ENCODE assay signal across 19 cellular contexts in genomic region chr19:29040951-29041350, GRCh38.
DNase-seq lines count a peak whose midpoint lies in the region; ATAC-seq lines count a peak whose summit lies in the region.
"Had no signal": no experiment of that assay in that cellular context is flagged by ENCODE, and none has a peak within 500 bp of the region (broad histone marks: within the 10 kb centered on the region; RNA-seq: fewer than 3 reads in every experiment).

No MANE protein-coding gene starts in this region.

- H3K27me3 Mint-ChIP-seq in activated naive CD4-positive, alpha-beta T cell treated with anti-CD3 and anti-CD28 coated beads, Interleukin-2, amount 10 ng/mL, durations not matched to agents 7 days and 5 days, result no peaks in the 10 kb centered on the region
- H3K27me3 Mint-ChIP-seq in stimulated activated memory B cell treated with anti-CD40 and anti-IgM and Interleukin-4, amounts not matched to agents 10 μg/mL and 1 μg/mL and 100 μg/mL, for 72 hours, result no peaks in the 10 kb centered on the region
- H3K27me3 Mint-ChIP-seq: B cell, memory B cell had no signal

- peaks cover 3% of the 10 kb centered on the region for H3K9me3 Mint-ChIP-seq in activated naive CD4-positive, alpha-beta T cell treated with anti-CD3 and anti-CD28 coated beads, Interleukin-2, amount 10 ng/mL, durations not matched to agents 7 days and 5 days
- H3K9me3 Mint-ChIP-seq in stimulated activated memory B cell treated with anti-CD40 and anti-IgM and Interleukin-4, amounts not matched to agents 10 μg/mL and 1 μg/mL and 100 μg/mL, for 72 hours, result peaks cover 16% of the 10 kb centered on the region

- no peaks in the 10 kb centered on the region for H3K4me1 Mint-ChIP-seq in activated naive CD4-positive, alpha-beta T cell treated with anti-CD3 and anti-CD28 coated beads, Interleukin-2, amount 10 ng/mL, durations not matched to agents 7 days and 5 days
- no peaks in the 10 kb centered on the region for H3K4me1 Mint-ChIP-seq in stimulated activated memory B cell treated with anti-CD40 and anti-IgM and Interleukin-4, amounts not matched to agents 10 μg/mL and 1 μg/mL and 100 μg/mL, for 72 hours
- H3K4me1 Mint-ChIP-seq: B cell, memory B cell had no signal

- H3K36me3 Mint-ChIP-seq in activated naive CD4-positive, alpha-beta T cell treated with anti-CD3 and anti-CD28 coated beads, Interleukin-2, amount 10 ng/mL, durations not matched to agents 7 days and 5 days, result no peaks in the 10 kb centered on the region
- no peaks in the 10 kb centered on the region for H3K36me3 Mint-ChIP-seq in stimulated activated memory B cell treated with anti-CD40 and anti-IgM and Interleukin-4, amounts not matched to agents 10 μg/mL and 1 μg/mL and 100 μg/mL, for 72 hours
- H3K36me3 Mint-ChIP-seq: activated naive CD4-positive, alpha-beta T cell treated with anti-CD3 and anti-CD28 coated beads, Interleukin-2, amount 50 U/mL, for 72 hours; memory B cell had no signal

- no peak for ATAC-seq in left colon
- ATAC-seq in stimulated activated memory B cell treated with anti-CD40 and anti-IgM and Interleukin-4, amounts not matched to agents 10 μg/mL and 1 μg/mL and 100 μg/mL, for 72 hours, result no peak
- ATAC-seq: activated CD8-positive, alpha-beta T cell treated with anti-CD3 and anti-CD28 coated beads, Interleukin-2, amount 10 ng/mL, durations not matched to agents 7 days and 5 days; activated naive CD4-positive, alpha-beta T cell treated with anti-CD3 and anti-CD28 coated beads, Interleukin-2, amount 50 U/mL, for 72 hours; heart left ventricle; stimulated activated naive CD8-positive, alpha-beta T cell treated with anti-CD3 and anti-CD28 coated beads, Interleukin-15, Interleukin-2, amounts not matched to agents 100 U/mL and 50 U/mL, for 24 hours had no signal

- no peak overlapping the region for H3K27ac Mint-ChIP-seq in activated naive CD4-positive, alpha-beta T cell treated with anti-CD3 and anti-CD28 coated beads, Interleukin-2, amount 10 ng/mL, durations not matched to agents 7 days and 5 days
- no peak overlapping the region for H3K27ac Mint-ChIP-seq in stimulated activated memory B cell treated with anti-CD40 and anti-IgM and Interleukin-4, amounts not matched to agents 10 μg/mL and 1 μg/mL and 100 μg/mL, for 72 hours
- H3K27ac Mint-ChIP-seq: activated CD8-positive, alpha-beta T cell treated with anti-CD3 and anti-CD28 coated beads, Interleukin-2, amount 10 ng/mL, durations not matched to agents 7 days and 5 days; activated naive CD4-positive, alpha-beta T cell treated with anti-CD3 and anti-CD28 coated beads, Interleukin-2, amount 50 U/mL, for 72 hours; B cell; memory B cell; T-helper 2 cell treated with Interferon-gamma antibody and Interleukin-4, amounts not matched to agents 5 μg/mL and 100 μg/mL, for 36 hours had no signal

- H3K4me3 Mint-ChIP-seq in activated naive CD4-positive, alpha-beta T cell treated with anti-CD3 and anti-CD28 coated beads, Interleukin-2, amount 10 ng/mL, durations not matched to agents 7 days and 5 days, result no peak overlapping the region
- no peak overlapping the region for H3K4me3 Mint-ChIP-seq in stimulated activated memory B cell treated with anti-CD40 and anti-IgM and Interleukin-4, amounts not matched to agents 10 μg/mL and 1 μg/mL and 100 μg/mL, for 72 hours
- H3K4me3 Mint-ChIP-seq: activated CD8-positive, alpha-beta T cell treated with anti-CD3 and anti-CD28 coated beads, Interleukin-2, amount 10 ng/mL, durations not matched to agents 7 days and 5 days; B cell; memory B cell; T-helper 2 cell treated with Interferon-gamma antibody and Interleukin-4, amounts not matched to agents 5 μg/mL and 100 μg/mL, for 36 hours had no signal

- DNase-seq in NCI-H2107 treated with DMSO at 0.1 percent for 48 hours (lab: John Stamatoyannopoulos, UW; ENCODE audit: unreplicated experiment), result peak; percentile 24
- DNase-seq in NCI-H2107 (lab: John Stamatoyannopoulos, UW), result no peak
- peak; percentile 71 for DNase-seq in NCI-H748 (lab: John Stamatoyannopoulos, UW; ENCODE audit: unreplicated experiment)
- peak; percentile 74 for DNase-seq in iPS-NIHi11 (ENCODE audit: low spot score)
- no peak for DNase-seq in head of caudate nucleus
- DNase-seq in left colon, result no peak
- no peak for DNase-seq in activated naive CD4-positive, alpha-beta T cell treated with anti-CD3 and anti-CD28 coated beads, Interleukin-2, amount 10 ng/mL, durations not matched to agents 7 days and 5 days
- DNase-seq: 8988T; activated CD4-positive, CD25-positive, alpha-beta regulatory T cell; activated CD8-positive, alpha-beta T cell treated with anti-CD3 and anti-CD28 coated beads, Interleukin-2, amount 10 ng/mL, durations not matched to agents 7 days and 5 days; heart left ventricle; NCI-H187; stimulated activated CD4-positive, alpha-beta T cell treated with anti-CD3 and anti-CD28 coated beads, Interleukin-2, amount 100 ng/mL, for 24 hours; stimulated activated naive CD8-positive, alpha-beta T cell treated with anti-CD3 and anti-CD28 coated beads, Interleukin-15, Interleukin-2, amounts not matched to agents 100 U/mL and 50 U/mL, for 24 hours had no signal

- intact Hi-C loops in head of caudate nucleus (cut with DNase I) (no loop called here), left colon (cut with DNase I, micrococcal nuclease) (no loop called here)

- CTCF ChIA-PET in activated naive CD4-positive, alpha-beta T cell treated with anti-CD3 and anti-CD28 coated beads, Interleukin-2, amount 10 ng/mL, durations not matched to agents 7 days and 5 days (lab: Charles Lee), result no interaction called here

Comparison
In these comparisons a context has a peak if more than half of its experiments do, and no peak if none do; other contexts are left out.
1. DNase-seq: peak in NCI-H2107 treated with DMSO at 0.1 percent for 48 hours (single experiment), NCI-H748 (single experiment) and iPS-NIHi11 (single experiment); none in NCI-H2107 (single experiment), head of caudate nucleus (0 of 42), left colon (0 of 2) and activated naive CD4-positive, alpha-beta T cell treated with anti-CD3 and anti-CD28 coated beads, Interleukin-2, amount 10 ng/mL, durations not matched to agents 7 days and 5 days (single experiment).